ENCODE assay signal across 24 cellular contexts in genomic region chr10:104038958-104039752, GRCh38. TPM values are rescaled to one million over a fixed set of nuclear protein-coding genes. Genes with fewer than 3 reads are reported as not detected.
"Had no signal": no experiment of that assay in that cellular context is flagged by ENCODE, and none has a peak within 500 bp of the region (broad histone marks: within the 10 kb centered on the region; RNA-seq: fewer than 3 reads in every experiment).

No MANE protein-coding gene starts in this region.

- H3K4me1 Mint-ChIP-seq: activated CD4-positive, alpha-beta T cell treated with anti-CD3 and anti-CD28 coated beads, Interleukin-2, amount 10 ng/mL, durations not matched to agents 24 days and 14 days; nephron; stimulated activated naive B cell treated with anti-CD40 and anti-IgM and Interleukin-4, amounts not matched to agents 10 μg/mL and 1 μg/mL and 100 μg/mL, for 72 hours; T-cell had no signal

- H3K4me1 ChIP-seq: adrenal gland, ascending aorta, gastroesophageal sphincter, sigmoid colon, transverse colon had no signal

- H3K9me3 ChIP-seq: adrenal gland, ascending aorta, gastroesophageal sphincter, sigmoid colon, transverse colon had no signal

- H3K27ac ChIP-seq: adrenal gland, ascending aorta, brain microvascular endothelial cell, gastroesophageal sphincter, sigmoid colon, transverse colon, VCaP had no signal

- H3K36me3 Mint-ChIP-seq: activated naive CD8-positive, alpha-beta T cell; memory B cell; T-cell had no signal

- H3K36me3 ChIP-seq: adrenal gland, ascending aorta, brain microvascular endothelial cell, sigmoid colon, transverse colon had no signal

- H3K4me3 ChIP-seq: adrenal gland, ascending aorta, gastroesophageal sphincter, sigmoid colon, smooth muscle cell, transverse colon had no signal

- H3K9me3 Mint-ChIP-seq: activated CD4-positive, alpha-beta T cell treated with anti-CD3 and anti-CD28 coated beads, Interleukin-2, amount 10 ng/mL, durations not matched to agents 24 days and 14 days; effector memory CD8-positive, alpha-beta T cell; memory B cell; nephron; stimulated activated naive B cell treated with anti-CD40 and anti-IgM and Interleukin-4, amounts not matched to agents 10 μg/mL and 1 μg/mL and 100 μg/mL, for 72 hours; T-cell; T-helper 2 cell treated with Interferon-gamma antibody and Interleukin-4, amounts not matched to agents 5 μg/mL and 100 μg/mL, for 36 hours had no signal

- DNase-seq: activated CD4-positive, alpha-beta T cell treated with anti-CD3 and anti-CD28 coated beads, Interleukin-2, amount 10 ng/mL, durations not matched to agents 24 days and 14 days; activated naive CD4-positive, alpha-beta T cell; brain microvascular endothelial cell; central memory CD4-positive, alpha-beta T cell; effector memory CD8-positive, alpha-beta T cell; hypothalamus; nucleus accumbens; sigmoid colon; stimulated activated CD4-positive, alpha-beta T cell treated with anti-CD3 and anti-CD28 coated beads, Interleukin-15, amount 100 ng/mL, for 24 hours; stimulated activated naive B cell treated with anti-CD40 and anti-IgM and Interleukin-4, amounts not matched to agents 10 μg/mL and 1 μg/mL and 100 μg/mL, for 72 hours; T-cell; transverse colon had no signal

- H3K4me3 Mint-ChIP-seq: activated CD4-positive, alpha-beta T cell treated with anti-CD3 and anti-CD28 coated beads, Interleukin-2, amount 10 ng/mL, durations not matched to agents 24 days and 14 days; activated naive CD8-positive, alpha-beta T cell; effector memory CD8-positive, alpha-beta T cell; memory B cell; nephron; stimulated activated naive B cell treated with anti-CD40 and anti-IgM and Interleukin-4, amounts not matched to agents 10 μg/mL and 1 μg/mL and 100 μg/mL, for 72 hours; T-cell; T-helper 2 cell treated with Interferon-gamma antibody and Interleukin-4, amounts not matched to agents 5 μg/mL and 100 μg/mL, for 36 hours had no signal

- H3K27ac Mint-ChIP-seq: activated CD4-positive, alpha-beta T cell treated with anti-CD3 and anti-CD28 coated beads, Interleukin-2, amount 10 ng/mL, durations not matched to agents 24 days and 14 days; activated naive CD8-positive, alpha-beta T cell; memory B cell; stimulated activated naive B cell treated with anti-CD40 and anti-IgM and Interleukin-4, amounts not matched to agents 10 μg/mL and 1 μg/mL and 100 μg/mL, for 72 hours; T-helper 2 cell treated with Interferon-gamma antibody and Interleukin-4, amounts not matched to agents 5 μg/mL and 100 μg/mL, for 36 hours had no signal

- H3K27me3 Mint-ChIP-seq: activated CD4-positive, alpha-beta T cell treated with anti-CD3 and anti-CD28 coated beads, Interleukin-2, amount 10 ng/mL, durations not matched to agents 24 days and 14 days; activated naive CD8-positive, alpha-beta T cell; effector memory CD8-positive, alpha-beta T cell; stimulated activated naive B cell treated with anti-CD40 and anti-IgM and Interleukin-4, amounts not matched to agents 10 μg/mL and 1 μg/mL and 100 μg/mL, for 72 hours; T-cell had no signal

- ATAC-seq: activated CD4-positive, CD25-positive, alpha-beta regulatory T cell treated with anti-CD3 and anti-CD28 coated beads, Interleukin-2, amount 50 U/mL, for 24 hours; effector memory CD8-positive, alpha-beta T cell; gastroesophageal sphincter; stimulated activated naive B cell treated with anti-CD40 and anti-IgM and Interleukin-4, amounts not matched to agents 10 μg/mL and 1 μg/mL and 100 μg/mL, for 72 hours; T-cell had no signal

- H3K27me3 ChIP-seq: adrenal gland, ascending aorta, brain microvascular endothelial cell, gastroesophageal sphincter, sigmoid colon, transverse colon had no signal

RNA-seq across cellular contexts. Expression of gene COL17A1, which starts 46.5 kb away (rescaled TPM):
- total RNA-seq: activated CD4-positive, alpha-beta T cell treated with anti-CD3 and anti-CD28 coated beads, Interleukin-2, amount 10 ng/mL, durations not matched to agents 24 days and 14 days; activated CD8-positive, alpha-beta memory T cell treated with anti-CD3 and anti-CD28 coated beads for 36 hours; mononuclear cell; sigmoid colon had no signal
